1 cellular context compared by ENCODE assay signal in genomic region chr19:15292140-15292539, GRCh38.
TF ChIP-seq lines count a peak whose summit lies in the region.

No MANE protein-coding gene starts in this region.

TF ChIP-seq in A549, 52 proteins besides CTCF, POLR2A, EP300 and RAD21:
- no peak for TF ChIP-seq CEBPB (IDR thresholded peaks at IDR 0.05)
- TF ChIP-seq RCOR1 (IDR thresholded peaks at IDR 0.05; ENCODE audit: low read depth, low read length), result no peak
- TF ChIP-seq, protein P1, sequence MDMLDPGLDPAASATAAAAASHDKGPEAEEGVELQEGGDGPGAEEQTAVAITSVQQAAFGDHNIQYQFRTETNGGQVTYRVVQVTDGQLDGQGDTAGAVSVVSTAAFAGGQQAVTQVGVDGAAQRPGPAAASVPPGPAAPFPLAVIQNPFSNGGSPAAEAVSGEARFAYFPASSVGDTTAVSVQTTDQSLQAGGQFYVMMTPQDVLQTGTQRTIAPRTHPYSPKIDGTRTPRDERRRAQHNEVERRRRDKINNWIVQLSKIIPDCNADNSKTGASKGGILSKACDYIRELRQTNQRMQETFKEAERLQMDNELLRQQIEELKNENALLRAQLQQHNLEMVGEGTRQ (IDR thresholded peaks at IDR 0.05), result no peak
- no peak for TF ChIP-seq BHLHE40 (IDR thresholded peaks at IDR 0.05; ENCODE audit: low read depth, low read length)
